Comparison of ENCODE assay signal across 16 cellular contexts in the genomic region with DNA sequence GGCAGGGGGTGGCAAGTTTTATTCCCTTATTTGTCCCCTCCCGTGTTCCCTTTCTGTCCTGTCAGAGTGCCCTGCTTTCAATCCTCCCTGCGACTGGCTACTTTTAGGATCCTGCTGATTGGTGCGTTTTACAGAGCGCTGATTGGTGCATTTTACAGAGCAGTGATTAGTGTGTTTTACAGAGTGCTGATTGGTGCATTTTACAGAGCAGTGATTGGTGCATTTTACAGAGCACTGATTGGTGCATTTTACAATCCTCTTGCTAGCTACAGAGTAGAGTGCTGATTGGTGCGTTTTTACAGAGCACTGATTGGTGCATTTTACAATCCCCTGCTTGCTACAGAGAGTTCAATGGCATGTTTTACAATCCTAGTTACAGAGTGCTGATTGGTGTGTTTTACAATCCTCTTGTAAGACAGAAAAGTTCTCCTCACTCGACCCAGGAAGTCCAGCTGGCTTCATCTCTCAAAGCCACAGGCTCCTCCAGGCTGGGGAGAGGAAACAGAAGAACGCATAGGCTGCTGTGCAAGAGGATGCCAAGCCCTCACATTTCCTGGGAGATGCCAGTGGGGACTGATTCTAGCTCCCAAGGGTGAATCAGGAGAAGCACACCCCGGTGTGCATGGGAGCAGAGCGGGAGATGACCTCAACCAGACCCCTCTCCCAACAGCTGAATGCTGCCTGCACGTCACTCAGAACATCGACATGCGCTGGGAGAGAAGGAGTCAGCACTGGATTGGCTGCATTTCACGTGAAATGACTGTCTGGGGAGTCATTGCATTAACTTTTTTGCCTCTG.
"Had no signal": no experiment of that assay in that cellular context is flagged by ENCODE, and none has a peak within 500 bp of the region (broad histone marks: within the 10 kb centered on the region; RNA-seq: fewer than 3 reads in every experiment).

No MANE protein-coding gene starts in this region.

- H3K27ac Mint-ChIP-seq: activated CD4-positive, alpha-beta T cell treated with anti-CD3 and anti-CD28 coated beads, Interleukin-2, amount 10 ng/mL, durations not matched to agents 24 days and 14 days; activated CD8-positive, alpha-beta T cell treated with anti-CD3 and anti-CD28 coated beads, Interleukin-2, amount 10 ng/mL, durations not matched to agents 7 days and 5 days; activated naive CD8-positive, alpha-beta T cell treated with anti-CD3 and anti-CD28 coated beads for 36 hours; effector memory CD8-positive, alpha-beta T cell; memory B cell; naive B cell; T-helper 2 cell treated with Interferon-gamma antibody and Interleukin-4, amounts not matched to agents 5 μg/mL and 100 μg/mL, for 36 hours had no signal

- H3K4me3 ChIP-seq: tibial artery had no signal

- H3K9me3 Mint-ChIP-seq: activated CD4-positive, alpha-beta T cell treated with anti-CD3 and anti-CD28 coated beads, Interleukin-2, amount 10 ng/mL, durations not matched to agents 24 days and 14 days; activated naive CD8-positive, alpha-beta T cell treated with anti-CD3 and anti-CD28 coated beads for 36 hours; central memory CD8-positive, alpha-beta T cell; T-helper 2 cell treated with Interferon-gamma antibody and Interleukin-4, amounts not matched to agents 5 μg/mL and 100 μg/mL, for 36 hours had no signal

- DNase-seq: activated CD4-positive, alpha-beta T cell treated with anti-CD3 and anti-CD28 coated beads, Interleukin-2, amount 10 ng/mL, durations not matched to agents 24 days and 14 days; activated CD8-positive, alpha-beta T cell treated with anti-CD3 and anti-CD28 coated beads, Interleukin-2, amount 10 ng/mL, durations not matched to agents 7 days and 5 days; activated naive CD8-positive, alpha-beta T cell treated with anti-CD3 and anti-CD28 coated beads for 36 hours; effector memory CD8-positive, alpha-beta T cell; naive B cell; nucleus accumbens; retina; stimulated activated CD4-positive, alpha-beta T cell treated with anti-CD3 and anti-CD28 coated beads, Interleukin-12 subunit alpha, Interleukin-12 subunit beta, amount 100 ng/mL, for 4 hours; stimulated activated CD4-positive, alpha-beta T cell treated with anti-CD3 and anti-CD28 coated beads, Interleukin-4, amount 100 ng/mL, for 4 hours; stimulated activated naive CD8-positive, alpha-beta T cell treated with anti-CD3 and anti-CD28 coated beads, Interleukin-15, Interleukin-2, amounts not matched to agents 100 U/mL and 50 U/mL, for 24 hours; tibial artery had no signal

- ATAC-seq: activated CD4-positive, CD25-positive, alpha-beta regulatory T cell treated with anti-CD3 and anti-CD28 coated beads, Interleukin-2, amount 50 U/mL, for 24 hours; activated CD8-positive, alpha-beta T cell treated with anti-CD3 and anti-CD28 coated beads, Interleukin-2, amount 10 ng/mL, durations not matched to agents 7 days and 5 days; effector memory CD8-positive, alpha-beta T cell; esophagus mucosa; stimulated activated naive CD8-positive, alpha-beta T cell treated with anti-CD3 and anti-CD28 coated beads, Interleukin-15, Interleukin-2, amounts not matched to agents 100 U/mL and 50 U/mL, for 24 hours had no signal

- H3K36me3 ChIP-seq: tibial artery had no signal

- H3K9me3 ChIP-seq: tibial artery had no signal

- H3K36me3 Mint-ChIP-seq: activated naive CD8-positive, alpha-beta T cell treated with anti-CD3 and anti-CD28 coated beads for 36 hours; memory B cell; naive B cell had no signal

- H3K27me3 ChIP-seq: tibial artery had no signal

- H3K27ac ChIP-seq: tibial artery had no signal

- H3K4me3 Mint-ChIP-seq: activated CD4-positive, alpha-beta T cell treated with anti-CD3 and anti-CD28 coated beads, Interleukin-2, amount 10 ng/mL, durations not matched to agents 24 days and 14 days; activated CD8-positive, alpha-beta T cell treated with anti-CD3 and anti-CD28 coated beads, Interleukin-2, amount 10 ng/mL, durations not matched to agents 7 days and 5 days; activated naive CD8-positive, alpha-beta T cell treated with anti-CD3 and anti-CD28 coated beads for 36 hours; central memory CD8-positive, alpha-beta T cell; effector memory CD8-positive, alpha-beta T cell; memory B cell; naive B cell; T-helper 2 cell treated with Interferon-gamma antibody and Interleukin-4, amounts not matched to agents 5 μg/mL and 100 μg/mL, for 36 hours had no signal

- H3K4me1 ChIP-seq: tibial artery had no signal

- H3K4me1 Mint-ChIP-seq: activated CD4-positive, alpha-beta T cell treated with anti-CD3 and anti-CD28 coated beads, Interleukin-2, amount 10 ng/mL, durations not matched to agents 24 days and 14 days; activated naive CD8-positive, alpha-beta T cell treated with anti-CD3 and anti-CD28 coated beads for 36 hours; central memory CD8-positive, alpha-beta T cell; memory B cell; naive B cell had no signal
